In the genomic region with DNA sequence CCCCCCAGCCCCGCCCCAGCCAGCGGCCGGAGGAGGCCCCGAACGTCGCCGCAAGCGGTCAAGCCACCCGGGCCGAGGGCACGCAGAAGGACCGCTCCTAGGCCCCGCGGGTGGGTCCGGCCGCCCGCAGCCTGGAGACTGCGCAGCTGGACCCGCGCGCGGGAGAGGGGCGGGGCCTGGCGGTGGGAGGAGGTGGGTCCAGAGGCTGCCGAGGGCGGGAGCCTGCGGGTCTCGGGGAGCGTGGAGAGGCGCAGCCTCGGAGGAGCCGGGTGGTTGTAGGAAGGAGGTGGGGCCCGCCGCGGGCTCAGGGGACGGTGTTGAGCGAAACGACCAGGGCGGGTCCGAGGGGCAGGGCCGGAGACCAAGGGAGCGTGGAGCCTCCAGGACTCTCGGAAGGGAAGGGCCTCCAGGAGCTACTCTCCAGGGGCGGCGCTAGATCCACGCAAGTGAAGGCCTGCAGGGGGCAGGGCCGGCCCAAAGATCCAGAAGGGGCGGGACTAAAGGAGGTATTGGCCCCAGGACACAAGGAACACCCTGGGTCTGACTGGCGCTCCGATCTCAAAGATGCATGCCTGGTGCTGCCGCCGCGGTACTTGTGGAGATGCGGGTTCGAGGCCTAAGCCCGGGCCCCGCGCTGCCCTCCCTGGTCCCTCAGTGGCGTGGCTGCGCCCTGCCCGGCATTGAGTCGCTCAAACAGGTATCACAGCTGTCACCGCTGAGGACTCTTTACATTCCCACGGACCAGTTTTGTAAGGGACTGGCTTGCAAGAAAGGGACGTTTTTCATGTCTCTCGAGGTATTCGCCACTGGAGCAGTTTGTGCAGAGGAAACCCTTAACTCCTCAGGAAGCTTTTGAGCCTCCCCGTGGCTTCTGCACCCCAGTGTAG, we compare ENCODE assay signal across 1 cellular context.
TF ChIP-seq lines count a peak whose summit lies in the region.

No MANE protein-coding gene starts in this region.

TF ChIP-seq in K562, 482 proteins besides CTCF, POLR2A, EP300 and RAD21 (continued from another document and continues in another):
- TF ChIP-seq, protein P1, sequence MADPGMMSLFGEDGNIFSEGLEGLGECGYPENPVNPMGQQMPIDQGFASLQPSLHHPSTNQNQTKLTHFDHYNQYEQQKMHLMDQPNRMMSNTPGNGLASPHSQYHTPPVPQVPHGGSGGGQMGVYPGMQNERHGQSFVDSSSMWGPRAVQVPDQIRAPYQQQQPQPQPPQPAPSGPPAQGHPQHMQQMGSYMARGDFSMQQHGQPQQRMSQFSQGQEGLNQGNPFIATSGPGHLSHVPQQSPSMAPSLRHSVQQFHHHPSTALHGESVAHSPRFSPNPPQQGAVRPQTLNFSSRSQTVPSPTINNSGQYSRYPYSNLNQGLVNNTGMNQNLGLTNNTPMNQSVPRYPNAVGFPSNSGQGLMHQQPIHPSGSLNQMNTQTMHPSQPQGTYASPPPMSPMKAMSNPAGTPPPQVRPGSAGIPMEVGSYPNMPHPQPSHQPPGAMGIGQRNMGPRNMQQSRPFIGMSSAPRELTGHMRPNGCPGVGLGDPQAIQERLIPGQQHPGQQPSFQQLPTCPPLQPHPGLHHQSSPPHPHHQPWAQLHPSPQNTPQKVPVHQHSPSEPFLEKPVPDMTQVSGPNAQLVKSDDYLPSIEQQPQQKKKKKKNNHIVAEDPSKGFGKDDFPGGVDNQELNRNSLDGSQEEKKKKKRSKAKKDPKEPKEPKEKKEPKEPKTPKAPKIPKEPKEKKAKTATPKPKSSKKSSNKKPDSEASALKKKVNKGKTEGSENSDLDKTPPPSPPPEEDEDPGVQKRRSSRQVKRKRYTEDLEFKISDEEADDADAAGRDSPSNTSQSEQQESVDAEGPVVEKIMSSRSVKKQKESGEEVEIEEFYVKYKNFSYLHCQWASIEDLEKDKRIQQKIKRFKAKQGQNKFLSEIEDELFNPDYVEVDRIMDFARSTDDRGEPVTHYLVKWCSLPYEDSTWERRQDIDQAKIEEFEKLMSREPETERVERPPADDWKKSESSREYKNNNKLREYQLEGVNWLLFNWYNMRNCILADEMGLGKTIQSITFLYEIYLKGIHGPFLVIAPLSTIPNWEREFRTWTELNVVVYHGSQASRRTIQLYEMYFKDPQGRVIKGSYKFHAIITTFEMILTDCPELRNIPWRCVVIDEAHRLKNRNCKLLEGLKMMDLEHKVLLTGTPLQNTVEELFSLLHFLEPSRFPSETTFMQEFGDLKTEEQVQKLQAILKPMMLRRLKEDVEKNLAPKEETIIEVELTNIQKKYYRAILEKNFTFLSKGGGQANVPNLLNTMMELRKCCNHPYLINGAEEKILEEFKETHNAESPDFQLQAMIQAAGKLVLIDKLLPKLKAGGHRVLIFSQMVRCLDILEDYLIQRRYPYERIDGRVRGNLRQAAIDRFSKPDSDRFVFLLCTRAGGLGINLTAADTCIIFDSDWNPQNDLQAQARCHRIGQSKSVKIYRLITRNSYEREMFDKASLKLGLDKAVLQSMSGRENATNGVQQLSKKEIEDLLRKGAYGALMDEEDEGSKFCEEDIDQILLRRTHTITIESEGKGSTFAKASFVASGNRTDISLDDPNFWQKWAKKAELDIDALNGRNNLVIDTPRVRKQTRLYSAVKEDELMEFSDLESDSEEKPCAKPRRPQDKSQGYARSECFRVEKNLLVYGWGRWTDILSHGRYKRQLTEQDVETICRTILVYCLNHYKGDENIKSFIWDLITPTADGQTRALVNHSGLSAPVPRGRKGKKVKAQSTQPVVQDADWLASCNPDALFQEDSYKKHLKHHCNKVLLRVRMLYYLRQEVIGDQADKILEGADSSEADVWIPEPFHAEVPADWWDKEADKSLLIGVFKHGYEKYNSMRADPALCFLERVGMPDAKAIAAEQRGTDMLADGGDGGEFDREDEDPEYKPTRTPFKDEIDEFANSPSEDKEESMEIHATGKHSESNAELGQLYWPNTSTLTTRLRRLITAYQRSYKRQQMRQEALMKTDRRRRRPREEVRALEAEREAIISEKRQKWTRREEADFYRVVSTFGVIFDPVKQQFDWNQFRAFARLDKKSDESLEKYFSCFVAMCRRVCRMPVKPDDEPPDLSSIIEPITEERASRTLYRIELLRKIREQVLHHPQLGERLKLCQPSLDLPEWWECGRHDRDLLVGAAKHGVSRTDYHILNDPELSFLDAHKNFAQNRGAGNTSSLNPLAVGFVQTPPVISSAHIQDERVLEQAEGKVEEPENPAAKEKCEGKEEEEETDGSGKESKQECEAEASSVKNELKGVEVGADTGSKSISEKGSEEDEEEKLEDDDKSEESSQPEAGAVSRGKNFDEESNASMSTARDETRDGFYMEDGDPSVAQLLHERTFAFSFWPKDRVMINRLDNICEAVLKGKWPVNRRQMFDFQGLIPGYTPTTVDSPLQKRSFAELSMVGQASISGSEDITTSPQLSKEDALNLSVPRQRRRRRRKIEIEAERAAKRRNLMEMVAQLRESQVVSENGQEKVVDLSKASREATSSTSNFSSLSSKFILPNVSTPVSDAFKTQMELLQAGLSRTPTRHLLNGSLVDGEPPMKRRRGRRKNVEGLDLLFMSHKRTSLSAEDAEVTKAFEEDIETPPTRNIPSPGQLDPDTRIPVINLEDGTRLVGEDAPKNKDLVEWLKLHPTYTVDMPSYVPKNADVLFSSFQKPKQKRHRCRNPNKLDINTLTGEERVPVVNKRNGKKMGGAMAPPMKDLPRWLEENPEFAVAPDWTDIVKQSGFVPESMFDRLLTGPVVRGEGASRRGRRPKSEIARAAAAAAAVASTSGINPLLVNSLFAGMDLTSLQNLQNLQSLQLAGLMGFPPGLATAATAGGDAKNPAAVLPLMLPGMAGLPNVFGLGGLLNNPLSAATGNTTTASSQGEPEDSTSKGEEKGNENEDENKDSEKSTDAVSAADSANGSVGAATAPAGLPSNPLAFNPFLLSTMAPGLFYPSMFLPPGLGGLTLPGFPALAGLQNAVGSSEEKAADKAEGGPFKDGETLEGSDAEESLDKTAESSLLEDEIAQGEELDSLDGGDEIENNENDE (IDR thresholded peaks at IDR 0.05; ENCODE audit: low read depth, low read length) = no peak
- TF ChIP-seq FOXJ3 (CRISPR knock-in tag; IDR thresholded peaks at IDR 0.05) (no peak), CXXC5 (CRISPR knock-in tag; IDR thresholded peaks at IDR 0.05) (peak; percentile 59; the same call in 1 of the 2 replicates), ZNF668 (CRISPR knock-in tag; IDR thresholded peaks at IDR 0.05) (no peak), FOS (IDR thresholded peaks at IDR 0.05; ENCODE audit: extremely low read depth, insufficient read length) (no peak), POLR2H (tag; IDR thresholded peaks at IDR 0.05; ENCODE audit: low read depth) (no peak), CCNT2 (IDR thresholded peaks at IDR 0.05; ENCODE audit: borderline replicate concordance, extremely low read depth, insufficient read length, low read depth, low read length) (peak; percentile 39), POLR2AphosphoS5 (IDR thresholded peaks at IDR 0.05; ENCODE audit: control insufficient read depth, insufficient read depth, low read depth, low read length) (peak; percentile 20; the same call in 1 of the 2 replicates), TBL1XR1 (IDR thresholded peaks at IDR 0.05; ENCODE audit: low read length in 2 of 2) (no peak), SMARCA5 (IDR thresholded peaks at IDR 0.05) (no peak), ZZZ3 (IDR thresholded peaks at IDR 0.05) (no peak), SUPT5H (IDR thresholded peaks at IDR 0.05) (peak; percentile 46; the same call in 1 of the 2 replicates), TCF7 (IDR thresholded peaks at IDR 0.05; ENCODE audit: borderline replicate concordance) (0 out of 2 replicates have a peak, but pooled peaks have one; percentile 41), TAL1 (IDR thresholded peaks at IDR 0.05) (no peak), HDAC6 (IDR thresholded peaks at IDR 0.05; ENCODE audit: low read depth, low read length) (no peak), KLF16 (IDR thresholded peaks at IDR 0.05) (0 out of 2 replicates have a peak, but pooled peaks have one; percentile 6), MYBL2 (IDR thresholded peaks at IDR 0.05; ENCODE audit: low read depth) (no peak), MYBL2 (CRISPR knock-in tag; IDR thresholded peaks at IDR 0.05; ENCODE audit: borderline replicate concordance) (no peak), ZNF408 (CRISPR knock-in tag; IDR thresholded peaks at IDR 0.05; ENCODE audit: low read depth) (no peak), NFATC3 (IDR thresholded peaks at IDR 0.05) (no peak), PHF8 (IDR thresholded peaks at IDR 0.05; ENCODE audit: borderline replicate concordance, low read length) (peak; percentile 46; the same call in 1 of the 2 replicates), GATA2 (CRISPR knock-in tag; IDR thresholded peaks at IDR 0.05) (no peak), NCOA4 (IDR thresholded peaks at IDR 0.05; ENCODE audit: partially characterized antibody) (no peak), SAP30 (IDR thresholded peaks at IDR 0.05; ENCODE audit: borderline replicate concordance, insufficient read depth, low read depth, low read length, poor library complexity, severe bottlenecking) (peak; percentile 39), ZNF507 (tag; conservative IDR thresholded peaks at IDR 0.05) (no peak), POLR2G (IDR thresholded peaks at IDR 0.05; ENCODE audit: low read depth, low read length) (peak; percentile 86), PRPF4 (IDR thresholded peaks at IDR 0.05; ENCODE audit: insufficient read depth, low read depth, low read length, poor library complexity, severe bottlenecking) (no peak), SMAD4 (CRISPR knock-in tag; conservative IDR thresholded peaks at IDR 0.05) (0 out of 2 replicates have a peak, but pooled peaks have one; percentile 15), ZNF165 (CRISPR knock-in tag; IDR thresholded peaks at IDR 0.05; ENCODE audit: borderline replicate concordance) (no peak), KDM4B (IDR thresholded peaks at IDR 0.05; ENCODE audit: borderline replicate concordance in 2 of 2, low read depth in 1 of 2) (no peak), ZNF766 (CRISPR knock-in tag; conservative IDR thresholded peaks at IDR 0.05) (0 out of 2 replicates have a peak, but pooled peaks have one; percentile 29), FIP1L1 (IDR thresholded peaks at IDR 0.05; ENCODE audit: low read depth, low read length, poor library complexity, severe bottlenecking) (peak; percentile 40), ZNF174 (CRISPR knock-in tag; IDR thresholded peaks at IDR 0.05) (no peak), MAZ (CRISPR knock-in tag; conservative IDR thresholded peaks at IDR 0.05 in 1 of 2, IDR thresholded peaks at IDR 0.05 in 1 of 2) (peak in 1 of 2 experiments; percentile 61; a peak in 1 of 4 replicates)
- TF ChIP-seq, protein P2, sequence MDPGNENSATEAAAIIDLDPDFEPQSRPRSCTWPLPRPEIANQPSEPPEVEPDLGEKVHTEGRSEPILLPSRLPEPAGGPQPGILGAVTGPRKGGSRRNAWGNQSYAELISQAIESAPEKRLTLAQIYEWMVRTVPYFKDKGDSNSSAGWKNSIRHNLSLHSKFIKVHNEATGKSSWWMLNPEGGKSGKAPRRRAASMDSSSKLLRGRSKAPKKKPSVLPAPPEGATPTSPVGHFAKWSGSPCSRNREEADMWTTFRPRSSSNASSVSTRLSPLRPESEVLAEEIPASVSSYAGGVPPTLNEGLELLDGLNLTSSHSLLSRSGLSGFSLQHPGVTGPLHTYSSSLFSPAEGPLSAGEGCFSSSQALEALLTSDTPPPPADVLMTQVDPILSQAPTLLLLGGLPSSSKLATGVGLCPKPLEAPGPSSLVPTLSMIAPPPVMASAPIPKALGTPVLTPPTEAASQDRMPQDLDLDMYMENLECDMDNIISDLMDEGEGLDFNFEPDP (CRISPR knock-in tag; IDR thresholded peaks at IDR 0.05) = no peak
- TF ChIP-seq, protein P3, sequence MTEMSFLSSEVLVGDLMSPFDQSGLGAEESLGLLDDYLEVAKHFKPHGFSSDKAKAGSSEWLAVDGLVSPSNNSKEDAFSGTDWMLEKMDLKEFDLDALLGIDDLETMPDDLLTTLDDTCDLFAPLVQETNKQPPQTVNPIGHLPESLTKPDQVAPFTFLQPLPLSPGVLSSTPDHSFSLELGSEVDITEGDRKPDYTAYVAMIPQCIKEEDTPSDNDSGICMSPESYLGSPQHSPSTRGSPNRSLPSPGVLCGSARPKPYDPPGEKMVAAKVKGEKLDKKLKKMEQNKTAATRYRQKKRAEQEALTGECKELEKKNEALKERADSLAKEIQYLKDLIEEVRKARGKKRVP (CRISPR knock-in tag; IDR thresholded peaks at IDR 0.05) = no peak
- TF ChIP-seq, protein P4, sequence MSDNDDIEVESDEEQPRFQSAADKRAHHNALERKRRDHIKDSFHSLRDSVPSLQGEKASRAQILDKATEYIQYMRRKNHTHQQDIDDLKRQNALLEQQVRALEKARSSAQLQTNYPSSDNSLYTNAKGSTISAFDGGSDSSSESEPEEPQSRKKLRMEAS (CRISPR knock-in tag; IDR thresholded peaks at IDR 0.05) = 0 out of 2 replicates have a peak, but pooled peaks have one; percentile 34
- TF ChIP-seq, protein P5, sequence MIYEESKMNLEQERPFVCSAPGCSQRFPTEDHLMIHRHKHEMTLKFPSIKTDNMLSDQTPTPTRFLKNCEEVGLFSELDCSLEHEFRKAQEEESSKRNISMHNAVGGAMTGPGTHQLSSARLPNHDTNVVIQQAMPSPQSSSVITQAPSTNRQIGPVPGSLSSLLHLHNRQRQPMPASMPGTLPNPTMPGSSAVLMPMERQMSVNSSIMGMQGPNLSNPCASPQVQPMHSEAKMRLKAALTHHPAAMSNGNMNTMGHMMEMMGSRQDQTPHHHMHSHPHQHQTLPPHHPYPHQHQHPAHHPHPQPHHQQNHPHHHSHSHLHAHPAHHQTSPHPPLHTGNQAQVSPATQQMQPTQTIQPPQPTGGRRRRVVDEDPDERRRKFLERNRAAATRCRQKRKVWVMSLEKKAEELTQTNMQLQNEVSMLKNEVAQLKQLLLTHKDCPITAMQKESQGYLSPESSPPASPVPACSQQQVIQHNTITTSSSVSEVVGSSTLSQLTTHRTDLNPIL (CRISPR knock-in tag; IDR thresholded peaks at IDR 0.05) = no peak
- TF ChIP-seq, protein P6, sequence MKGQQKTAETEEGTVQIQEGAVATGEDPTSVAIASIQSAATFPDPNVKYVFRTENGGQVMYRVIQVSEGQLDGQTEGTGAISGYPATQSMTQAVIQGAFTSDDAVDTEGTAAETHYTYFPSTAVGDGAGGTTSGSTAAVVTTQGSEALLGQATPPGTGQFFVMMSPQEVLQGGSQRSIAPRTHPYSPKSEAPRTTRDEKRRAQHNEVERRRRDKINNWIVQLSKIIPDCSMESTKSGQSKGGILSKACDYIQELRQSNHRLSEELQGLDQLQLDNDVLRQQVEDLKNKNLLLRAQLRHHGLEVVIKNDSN (CRISPR knock-in tag; IDR thresholded peaks at IDR 0.05) = no peak
- TF ChIP-seq, protein P7, sequence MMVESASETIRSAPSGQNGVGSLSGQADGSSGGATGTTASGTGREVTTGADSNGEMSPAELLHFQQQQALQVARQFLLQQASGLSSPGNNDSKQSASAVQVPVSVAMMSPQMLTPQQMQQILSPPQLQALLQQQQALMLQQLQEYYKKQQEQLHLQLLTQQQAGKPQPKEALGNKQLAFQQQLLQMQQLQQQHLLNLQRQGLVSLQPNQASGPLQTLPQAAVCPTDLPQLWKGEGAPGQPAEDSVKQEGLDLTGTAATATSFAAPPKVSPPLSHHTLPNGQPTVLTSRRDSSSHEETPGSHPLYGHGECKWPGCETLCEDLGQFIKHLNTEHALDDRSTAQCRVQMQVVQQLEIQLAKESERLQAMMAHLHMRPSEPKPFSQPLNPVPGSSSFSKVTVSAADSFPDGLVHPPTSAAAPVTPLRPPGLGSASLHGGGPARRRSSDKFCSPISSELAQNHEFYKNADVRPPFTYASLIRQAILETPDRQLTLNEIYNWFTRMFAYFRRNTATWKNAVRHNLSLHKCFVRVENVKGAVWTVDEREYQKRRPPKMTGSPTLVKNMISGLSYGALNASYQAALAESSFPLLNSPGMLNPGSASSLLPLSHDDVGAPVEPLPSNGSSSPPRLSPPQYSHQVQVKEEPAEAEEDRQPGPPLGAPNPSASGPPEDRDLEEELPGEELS (CRISPR knock-in tag; IDR thresholded peaks at IDR 0.05; ENCODE audit: borderline replicate concordance) = no peak
- TF ChIP-seq, protein P8, sequence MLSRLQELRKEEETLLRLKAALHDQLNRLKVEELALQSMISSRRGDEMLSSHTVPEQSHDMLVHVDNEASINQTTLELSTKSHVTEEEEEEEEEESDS (CRISPR knock-in tag; IDR thresholded peaks at IDR 0.05) = no peak
